19 cellular contexts compared by ENCODE assay signal in the genomic region with DNA sequence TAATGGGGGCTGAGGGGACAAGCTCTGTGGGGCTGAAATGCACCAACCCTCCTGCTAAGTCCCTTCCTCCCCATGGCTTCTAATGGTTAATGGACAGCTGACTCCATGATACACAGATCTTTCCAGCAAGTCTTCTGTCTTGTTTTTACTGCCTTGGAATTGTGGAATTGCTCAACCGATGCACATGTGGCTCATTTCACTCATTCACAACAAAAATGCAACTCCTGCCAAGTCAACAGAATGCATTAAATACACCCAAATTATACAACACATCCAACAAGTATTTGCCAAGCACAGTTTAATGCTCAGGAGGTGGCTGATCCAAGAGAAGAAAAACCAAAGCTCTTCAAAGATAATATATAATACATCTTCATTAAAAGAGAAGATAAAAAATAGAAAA.
DNase-seq lines count a peak whose midpoint lies in the region; ATAC-seq, FAIRE-seq and TF ChIP-seq lines count a peak whose summit lies in the region.
"Had no signal": no experiment of that assay in that cellular context is flagged by ENCODE, and none has a peak within 500 bp of the region (broad histone marks: within the 10 kb centered on the region; RNA-seq: fewer than 3 reads in every experiment).

No MANE protein-coding gene starts in this region.

- no peak for TF ChIP-seq CTCF in heart left ventricle (IDR thresholded peaks at IDR 0.05)
- TF ChIP-seq CTCF in fibroblast of villous mesenchyme (IDR thresholded peaks at IDR 0.05; ENCODE audit: insufficient read depth, low read depth, low read length), result no peak
- TF ChIP-seq CTCF in MCF 10A (IDR thresholded peaks at IDR 0.05; ENCODE audit: unreplicated experiment), result no peak

- FAIRE-seq in endometrium (lab: Jason Lieb, UNC), result peak; percentile 69
- FAIRE-seq: GM12878, GM18507, K562 had no signal

- ATAC-seq in Right ventricle myocardium inferior (peak; percentile 42), heart left ventricle (no peak), left lobe of liver (no peak), HG03439 (IDR thresholded peaks at IDR 0.05; ENCODE audit: unreplicated experiment) (no peak)
- ATAC-seq in stimulated activated effector memory CD8-positive, alpha-beta T cell treated with anti-CD3 and anti-CD28 coated beads, Interleukin-12 subunit alpha, Interleukin-12 subunit beta, amount 100 ng/mL, for 72 hours, result no peak
- ATAC-seq: GM12878, GM23338, K562 had no signal

- no peaks in the 10 kb centered on the region for H3K36me3 Mint-ChIP-seq in MCF 10A (ENCODE audit: insufficient read depth, unreplicated experiment)
- H3K36me3 Mint-ChIP-seq in stimulated activated effector memory CD8-positive, alpha-beta T cell treated with anti-CD3 and anti-CD28 coated beads, Interleukin-12 subunit alpha, Interleukin-12 subunit beta, amount 100 ng/mL, for 72 hours, result no peaks in the 10 kb centered on the region
- H3K36me3 Mint-ChIP-seq: CD4-positive, CD25-positive, alpha-beta regulatory T cell had no signal

- no TSS peak for BruUV-seq in MCF 10A (replicated peaks; lab: Mats Ljungman, UMichigan)

- 63 to 71% (median 68%) methylated on average over 1 of the region's 1 CpG for WGBS in heart left ventricle, 4 donors

- peaks cover 0 to 10% (median 0%) of the 10 kb centered on the region in 12 donors for H3K9me3 ChIP-seq in heart left ventricle

- peaks cover 79% of the 10 kb centered on the region for H3K27me3 Mint-ChIP-seq in MCF 10A (ENCODE audit: insufficient read depth, unreplicated experiment)

- H3K27ac ChIP-seq in heart left ventricle, result no peak overlapping the region
- H3K27ac ChIP-seq: 22Rv1; BLaER1 treated with 17β-estradiol and CSF1 and Interleukin-3, amounts not matched to agents 10 nM and 100 nM; HL-60 had no signal

- H3K4me3 ChIP-seq in heart left ventricle (no peak overlapping the region), fibroblast of villous mesenchyme (ENCODE audit: low read depth, low read length) (no peak overlapping the region)
- H3K4me3 ChIP-seq: BLaER1 treated with 17β-estradiol and CSF1 and Interleukin-3, amounts not matched to agents 10 nM and 100 nM; GM12878; GM23338; K562 had no signal

- H3K4me3 Mint-ChIP-seq in MCF 10A (ENCODE audit: unreplicated experiment), result no peak overlapping the region
- no peak overlapping the region for H3K4me3 Mint-ChIP-seq in stimulated activated effector memory CD8-positive, alpha-beta T cell treated with anti-CD3 and anti-CD28 coated beads, Interleukin-12 subunit alpha, Interleukin-12 subunit beta, amount 100 ng/mL, for 72 hours
- H3K4me3 Mint-ChIP-seq: CD4-positive, CD25-positive, alpha-beta regulatory T cell; GM23338; H9 had no signal

- H3K4me1 ChIP-seq in heart left ventricle, result no peaks in the 10 kb centered on the region
- H3K4me1 ChIP-seq: BLaER1 treated with 17β-estradiol and CSF1 and Interleukin-3, amounts not matched to agents 10 nM and 100 nM had no signal

- H3K36me3 ChIP-seq in heart left ventricle, result no peaks in the 10 kb centered on the region
- H3K36me3 ChIP-seq: BLaER1 treated with 17β-estradiol and CSF1 and Interleukin-3, amounts not matched to agents 10 nM and 100 nM had no signal

- peaks cover 5% of the 10 kb centered on the region for H3K9me3 Mint-ChIP-seq in MCF 10A (ENCODE audit: unreplicated experiment)
- no peaks in the 10 kb centered on the region for H3K9me3 Mint-ChIP-seq in stimulated activated effector memory CD8-positive, alpha-beta T cell treated with anti-CD3 and anti-CD28 coated beads, Interleukin-12 subunit alpha, Interleukin-12 subunit beta, amount 100 ng/mL, for 72 hours
- H3K9me3 Mint-ChIP-seq: GM23338 had no signal

- intact Hi-C loops in Right ventricle myocardium inferior (cut with DNase I) (no loop called here), heart left ventricle (cut with DNase I) (no loop called here), MCF 10A (cut with micrococcal nuclease) (no loop called here)

- peaks cover 0 to 6% (median 0%) of the 10 kb centered on the region in 9 donors for H3K27me3 ChIP-seq in heart left ventricle

- DNase-seq in Right ventricle myocardium inferior (ENCODE audit: missing footprints), result no peak
- DNase-seq in heart left ventricle, result no peak
- peak; percentile 12 for DNase-seq in fibroblast of villous mesenchyme (ENCODE audit: low read depth)
- no peak for DNase-seq in MCF 10A (ENCODE audit: unreplicated experiment)
- no peak for DNase-seq in stimulated activated effector memory CD8-positive, alpha-beta T cell treated with anti-CD3 and anti-CD28 coated beads, Interleukin-12 subunit alpha, Interleukin-12 subunit beta, amount 100 ng/mL, for 72 hours (ENCODE audit: low spot score in 2 of 2)
- DNase-seq in left lobe of liver (ENCODE audit: low spot score), result no peak
- DNase-seq: AML-193; CD4-positive, CD25-positive, alpha-beta regulatory T cell; DMS 273 treated with DMSO at 0.1 percent for 48 hours; H9 had no signal

- H3K4me1 Mint-ChIP-seq in MCF 10A (ENCODE audit: insufficient read depth, unreplicated experiment), result no peaks in the 10 kb centered on the region
- no peaks in the 10 kb centered on the region for H3K4me1 Mint-ChIP-seq in stimulated activated effector memory CD8-positive, alpha-beta T cell treated with anti-CD3 and anti-CD28 coated beads, Interleukin-12 subunit alpha, Interleukin-12 subunit beta, amount 100 ng/mL, for 72 hours
- H3K4me1 Mint-ChIP-seq: CD4-positive, CD25-positive, alpha-beta regulatory T cell had no signal

- CTCF ChIA-PET in MCF 10A (lab: Yijun Ruan, JAX), result interaction anchor here (1.7 kb wide), 1 partner anchor 24 kb away, joined by 4 read pairs; no protein-coding TSS in a partner anchor

- H3K27ac Mint-ChIP-seq in MCF 10A (ENCODE audit: low read depth, unreplicated experiment), result no peak overlapping the region
- no peak overlapping the region for H3K27ac Mint-ChIP-seq in stimulated activated effector memory CD8-positive, alpha-beta T cell treated with anti-CD3 and anti-CD28 coated beads, Interleukin-12 subunit alpha, Interleukin-12 subunit beta, amount 100 ng/mL, for 72 hours
- H3K27ac Mint-ChIP-seq: CD4-positive, CD25-positive, alpha-beta regulatory T cell; GM23338; H9 had no signal

- no peak for TF ChIP-seq POLR2A in heart left ventricle (IDR thresholded peaks at IDR 0.05)

- POLR2A ChIA-PET in MCF 10A (lab: Yijun Ruan, JAX), result no interaction called here
